14 cellular contexts compared by ENCODE assay signal in the genomic region with DNA sequence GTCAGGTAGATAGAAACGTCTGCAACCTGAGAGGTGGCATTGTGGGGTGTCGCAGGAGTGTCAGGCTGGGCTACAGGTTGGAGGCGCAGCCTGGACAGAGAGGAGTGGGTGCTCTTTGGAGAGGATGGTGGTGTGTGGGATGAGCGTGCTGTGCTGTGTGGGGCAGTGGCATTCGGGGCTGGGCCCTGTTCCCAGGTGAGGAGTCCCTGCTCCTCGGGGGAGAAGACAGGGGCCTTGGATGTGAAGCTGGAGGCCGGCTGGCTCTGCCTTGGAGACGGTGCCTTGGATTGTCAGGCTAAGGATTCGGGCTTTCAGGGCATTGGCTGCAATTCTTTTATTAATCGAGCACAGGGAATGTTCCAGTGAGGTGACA.
"Had no signal": no experiment of that assay in that cellular context is flagged by ENCODE, and none has a peak within 500 bp of the region (broad histone marks: within the 10 kb centered on the region; RNA-seq: fewer than 3 reads in every experiment).

No MANE protein-coding gene starts in this region.

- H3K27ac Mint-ChIP-seq: activated naive CD8-positive, alpha-beta T cell; activated T-helper 2 cell treated with anti-CD3 and anti-CD28 coated beads, Interferon-gamma antibody, Interleukin-2, Interleukin-4, amounts not matched to agents 10 μg/mL and 5 μg/mL and 100 μg/mL, durations not matched to agents 14 hours and 24 hours and 36 hours; dendritic cell treated with granulocyte-macrophage colony-stimulating factor and Interleukin-4, amounts not matched to agents 40 ng/mL and 50 ng/mL, for 4 days; stimulated activated memory B cell treated with anti-CD40 and anti-IgM and Interleukin-4, amounts not matched to agents 10 μg/mL and 1 μg/mL and 100 μg/mL, for 72 hours had no signal

- H3K27me3 ChIP-seq: neutrophil had no signal

- H3K9ac ChIP-seq: parathyroid adenoma had no signal

- H3K4me1 ChIP-seq: parathyroid adenoma had no signal

- H3K27ac ChIP-seq: epithelial cell of prostate, neutrophil, parathyroid adenoma, SK-N-MC had no signal

- FAIRE-seq: frontal cortex had no signal

- H3K9me3 Mint-ChIP-seq: activated T-helper 2 cell treated with anti-CD3 and anti-CD28 coated beads, Interferon-gamma antibody, Interleukin-2, Interleukin-4, amounts not matched to agents 10 μg/mL and 5 μg/mL and 100 μg/mL, durations not matched to agents 14 hours and 24 hours and 36 hours; dendritic cell treated with granulocyte-macrophage colony-stimulating factor and Interleukin-4, amounts not matched to agents 40 ng/mL and 50 ng/mL, for 4 days; stimulated activated memory B cell treated with anti-CD40 and anti-IgM and Interleukin-4, amounts not matched to agents 10 μg/mL and 1 μg/mL and 100 μg/mL, for 72 hours had no signal

- H3K4me3 ChIP-seq: lung, SK-N-MC had no signal

- H3K9me3 ChIP-seq: neutrophil had no signal

- H3K4me3 Mint-ChIP-seq: activated naive CD8-positive, alpha-beta T cell; dendritic cell treated with granulocyte-macrophage colony-stimulating factor and Interleukin-4, amounts not matched to agents 40 ng/mL and 50 ng/mL, for 4 days; stimulated activated memory B cell treated with anti-CD40 and anti-IgM and Interleukin-4, amounts not matched to agents 10 μg/mL and 1 μg/mL and 100 μg/mL, for 72 hours had no signal

- H3K27me3 Mint-ChIP-seq: activated naive CD8-positive, alpha-beta T cell; dendritic cell treated with granulocyte-macrophage colony-stimulating factor and Interleukin-4, amounts not matched to agents 40 ng/mL and 50 ng/mL, for 4 days; stimulated activated memory B cell treated with anti-CD40 and anti-IgM and Interleukin-4, amounts not matched to agents 10 μg/mL and 1 μg/mL and 100 μg/mL, for 72 hours had no signal

- DNase-seq: effector memory CD4-positive, alpha-beta T cell; left cardiac atrium; retina; trophoblast cell had no signal

- H2AFZ ChIP-seq: parathyroid adenoma had no signal

- H3K36me3 Mint-ChIP-seq: activated naive CD8-positive, alpha-beta T cell had no signal
